Comparison of ENCODE assay signal across 8 cellular contexts in the genomic region with DNA sequence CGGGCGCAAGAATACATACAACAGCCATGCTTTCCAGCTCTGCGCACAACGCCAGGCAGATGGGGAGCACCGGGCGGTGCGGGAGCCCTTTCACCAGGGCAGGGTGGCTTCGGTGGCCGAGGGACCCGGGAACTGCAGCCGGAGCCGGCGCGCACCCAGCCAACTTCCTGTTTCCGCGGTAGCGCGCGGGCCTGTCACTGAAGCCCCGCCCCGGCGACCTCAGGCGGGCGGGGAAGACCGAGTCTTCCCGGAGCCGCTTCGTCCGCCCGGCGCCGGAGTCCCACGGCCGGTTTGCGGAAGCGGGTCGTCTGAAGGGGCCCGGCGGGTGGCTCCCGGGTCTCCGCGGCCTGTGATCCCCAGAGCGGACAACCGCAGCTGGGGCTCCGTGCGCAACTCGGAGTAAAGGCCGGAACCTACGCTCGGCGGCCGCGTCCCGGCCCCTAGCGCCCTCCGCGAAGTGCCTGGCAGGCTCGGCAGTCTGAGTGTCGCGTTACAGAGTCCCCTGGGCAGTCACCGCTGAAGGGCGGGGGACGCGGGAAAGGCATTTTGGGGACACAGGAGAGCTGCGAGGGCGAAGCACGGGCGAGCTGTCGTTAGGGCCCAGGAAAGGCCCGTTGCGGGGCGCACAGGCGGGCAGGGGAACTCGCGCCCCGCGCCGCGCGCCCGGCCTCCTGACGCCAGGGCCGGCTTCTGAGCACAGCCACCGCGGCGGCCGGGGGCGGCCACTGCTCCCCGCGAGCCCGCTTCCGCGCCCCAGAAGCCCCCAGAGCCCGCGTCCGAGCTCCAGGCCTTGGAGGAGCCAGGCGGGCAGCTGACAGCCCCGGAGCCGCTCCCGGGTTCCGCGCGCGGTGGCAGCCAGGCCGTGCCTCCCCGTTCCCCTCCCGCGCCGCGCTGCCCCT. TPM values are rescaled to one million over a fixed set of nuclear protein-coding genes. Genes with fewer than 3 reads are reported as not detected.
DNase-seq lines count a peak whose midpoint lies in the region; ATAC-seq and TF ChIP-seq lines count a peak whose summit lies in the region.

A gene with protein sequence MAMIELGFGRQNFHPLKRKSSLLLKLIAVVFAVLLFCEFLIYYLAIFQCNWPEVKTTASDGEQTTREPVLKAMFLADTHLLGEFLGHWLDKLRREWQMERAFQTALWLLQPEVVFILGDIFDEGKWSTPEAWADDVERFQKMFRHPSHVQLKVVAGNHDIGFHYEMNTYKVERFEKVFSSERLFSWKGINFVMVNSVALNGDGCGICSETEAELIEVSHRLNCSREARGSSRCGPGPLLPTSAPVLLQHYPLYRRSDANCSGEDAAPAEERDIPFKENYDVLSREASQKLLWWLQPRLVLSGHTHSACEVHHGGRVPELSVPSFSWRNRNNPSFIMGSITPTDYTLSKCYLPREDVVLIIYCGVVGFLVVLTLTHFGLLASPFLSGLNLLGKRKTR (minus strand): TSS at position 136 of the 899 bp plus-strand sequence. CDS start 11,053 bp downstream, outside the sequence.

- peaks cover 27% of the 10 kb centered on the region for H3K4me1 Mint-ChIP-seq in activated T-cell treated with anti-CD3 and anti-CD28 coated beads, Interleukin-2, amount 50 U/mL, for 24 hours (ENCODE audit: low read depth)

- 0% methylated on average over 96 to 110 of the region's 110 CpGs for WGBS in esophagus, 2 donors

- peak within 1 kb of the TSS; percentile 94 for H3K4me3 Mint-ChIP-seq in activated T-cell treated with anti-CD3 and anti-CD28 coated beads, Interleukin-2, amount 50 U/mL, for 24 hours

- peak within 1 kb of the TSS; percentile 96 for H3K27ac Mint-ChIP-seq in activated T-cell treated with anti-CD3 and anti-CD28 coated beads, Interleukin-2, amount 50 U/mL, for 24 hours

- peak; percentile 65 for DNase-seq in DMS 273 treated with DMSO at 0.1 percent for 48 hours (lab: John Stamatoyannopoulos, UW)
- peak; percentile 95 for DNase-seq in HuH-7.5 (ENCODE audit: low spot score)
- DNase-seq in activated T-cell treated with anti-CD3 and anti-CD28 coated beads, Interleukin-2, amount 50 U/mL, for 24 hours: peak; percentile 91
- DNase-seq in stimulated activated CD8-positive, alpha-beta memory T cell treated with anti-CD3 and anti-CD28 coated beads, Interleukin-7, amount 100 ng/mL, for 4 hours (ENCODE audit: low read depth in 2 of 2): peak; percentile 61 to 83

- no peaks in the 10 kb centered on the region for H3K9me3 Mint-ChIP-seq in activated T-cell treated with anti-CD3 and anti-CD28 coated beads, Interleukin-2, amount 50 U/mL, for 24 hours

- H3K9me3 ChIP-seq in esophagus (ENCODE audit: control insufficient read depth in 2 of 2, insufficient read depth in 1 of 2, low read depth in 1 of 2, low read length in 1 of 2) (no peaks in the 10 kb centered on the region), muscle layer of duodenum (ENCODE audit: control insufficient read depth in 1 of 2, low read length in 2 of 2) (no peaks in the 10 kb centered on the region)

- H3K27me3 ChIP-seq in esophagus (ENCODE audit: control insufficient read depth in 1 of 2, insufficient read depth in 2 of 2, low read length in 2 of 2) (no peaks in the 10 kb centered on the region), muscle layer of duodenum (ENCODE audit: low read depth, low read length) (no peaks in the 10 kb centered on the region)

- peak; percentile 81 for ATAC-seq in GM21515 (IDR thresholded peaks at IDR 0.05; ENCODE audit: unreplicated experiment)

- peaks cover 37% of the 10 kb centered on the region for H3K36me3 Mint-ChIP-seq in activated T-cell treated with anti-CD3 and anti-CD28 coated beads, Interleukin-2, amount 50 U/mL, for 24 hours (ENCODE audit: low read depth)

- H3K4me1 ChIP-seq in esophagus (ENCODE audit: control insufficient read depth in 2 of 2, insufficient read depth in 2 of 2, low read length in 1 of 2): no peaks in the 10 kb centered on the region
- peaks cover 0 to 8% of the 10 kb centered on the region in 2 donors for H3K4me1 ChIP-seq in muscle layer of duodenum (ENCODE audit: control insufficient read depth in 1 of 2, insufficient read depth in 2 of 2, low read length in 2 of 2)

- no peaks in the 10 kb centered on the region for H3K36me3 ChIP-seq in esophagus (ENCODE audit: control insufficient read depth in 2 of 2, insufficient read depth in 2 of 2, low read length in 1 of 2)
- peaks cover 0 to 26% of the 10 kb centered on the region in 2 donors for H3K36me3 ChIP-seq in muscle layer of duodenum (ENCODE audit: control insufficient read depth in 1 of 2, insufficient read depth in 2 of 2, low read length in 2 of 2)

- H3K27ac ChIP-seq in esophagus (ENCODE audit: low read depth in 2 of 2, low read length in 1 of 2): peak within 1 kb of the TSS; percentile 97 to 100
- H3K27ac ChIP-seq in muscle layer of duodenum (ENCODE audit: low read length): peak within 1 kb of the TSS; percentile 98

- no peaks in the 10 kb centered on the region for H3K27me3 Mint-ChIP-seq in activated T-cell treated with anti-CD3 and anti-CD28 coated beads, Interleukin-2, amount 50 U/mL, for 24 hours

- H3K4me3 ChIP-seq in esophagus (ENCODE audit: low read depth in 1 of 2, low read length in 2 of 2) (peak within 1 kb of the TSS; percentile 68 to 97), muscle layer of duodenum (ENCODE audit: low read depth in 1 of 2, low read length in 2 of 2) (peak within 1 kb of the TSS; percentile 77 to 93)

TF ChIP-seq in PFSK-1, 5 proteins besides CTCF, POLR2A, EP300 and RAD21:
- TF ChIP-seq POLR2AphosphoS5 (IDR thresholded peaks at IDR 0.05; ENCODE audit: low read depth, low read length) (peak; percentile 89), FOXP2 (optimal IDR thresholded peaks at IDR 0.05; ENCODE audit: borderline replicate concordance, extremely low read depth, extremely low read length, insufficient read depth) (no peak), SIN3A (IDR thresholded peaks at IDR 0.05; ENCODE audit: borderline replicate concordance, insufficient read depth, low read length) (peak; percentile 43; the same call in 1 of the 2 replicates), TAF1 (IDR thresholded peaks at IDR 0.05; ENCODE audit: borderline replicate concordance, insufficient read depth, low read length) (peak; percentile 81)
- TF ChIP-seq, protein P1, sequence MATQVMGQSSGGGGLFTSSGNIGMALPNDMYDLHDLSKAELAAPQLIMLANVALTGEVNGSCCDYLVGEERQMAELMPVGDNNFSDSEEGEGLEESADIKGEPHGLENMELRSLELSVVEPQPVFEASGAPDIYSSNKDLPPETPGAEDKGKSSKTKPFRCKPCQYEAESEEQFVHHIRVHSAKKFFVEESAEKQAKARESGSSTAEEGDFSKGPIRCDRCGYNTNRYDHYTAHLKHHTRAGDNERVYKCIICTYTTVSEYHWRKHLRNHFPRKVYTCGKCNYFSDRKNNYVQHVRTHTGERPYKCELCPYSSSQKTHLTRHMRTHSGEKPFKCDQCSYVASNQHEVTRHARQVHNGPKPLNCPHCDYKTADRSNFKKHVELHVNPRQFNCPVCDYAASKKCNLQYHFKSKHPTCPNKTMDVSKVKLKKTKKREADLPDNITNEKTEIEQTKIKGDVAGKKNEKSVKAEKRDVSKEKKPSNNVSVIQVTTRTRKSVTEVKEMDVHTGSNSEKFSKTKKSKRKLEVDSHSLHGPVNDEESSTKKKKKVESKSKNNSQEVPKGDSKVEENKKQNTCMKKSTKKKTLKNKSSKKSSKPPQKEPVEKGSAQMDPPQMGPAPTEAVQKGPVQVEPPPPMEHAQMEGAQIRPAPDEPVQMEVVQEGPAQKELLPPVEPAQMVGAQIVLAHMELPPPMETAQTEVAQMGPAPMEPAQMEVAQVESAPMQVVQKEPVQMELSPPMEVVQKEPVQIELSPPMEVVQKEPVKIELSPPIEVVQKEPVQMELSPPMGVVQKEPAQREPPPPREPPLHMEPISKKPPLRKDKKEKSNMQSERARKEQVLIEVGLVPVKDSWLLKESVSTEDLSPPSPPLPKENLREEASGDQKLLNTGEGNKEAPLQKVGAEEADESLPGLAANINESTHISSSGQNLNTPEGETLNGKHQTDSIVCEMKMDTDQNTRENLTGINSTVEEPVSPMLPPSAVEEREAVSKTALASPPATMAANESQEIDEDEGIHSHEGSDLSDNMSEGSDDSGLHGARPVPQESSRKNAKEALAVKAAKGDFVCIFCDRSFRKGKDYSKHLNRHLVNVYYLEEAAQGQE (IDR thresholded peaks at IDR 0.05; ENCODE audit: insufficient read depth in 1 of 2, low read depth in 2 of 2, low read length in 2 of 2): no peak; a peak in 1 of 4 replicates

RNA-seq across cellular contexts. Expression of the gene that starts here (rescaled TPM):
- 9.2 TPM for polyA plus RNA-seq in PFSK-1 (2012; ENCODE audit: insufficient read length, low read depth)
- polyA plus RNA-seq in esophagus: 10 to 100 TPM; 19.1 to 20.3 TPM

Comparison
In these comparisons a context has a peak if more than half of its experiments do, and no peak if none do; other contexts are left out.
1. Peak in every context shown above with its lines: DNase-seq, ATAC-seq, H3K4me3 ChIP-seq and H3K27ac ChIP-seq.